ENCODE assay signal across 9 cellular contexts in the genomic region with DNA sequence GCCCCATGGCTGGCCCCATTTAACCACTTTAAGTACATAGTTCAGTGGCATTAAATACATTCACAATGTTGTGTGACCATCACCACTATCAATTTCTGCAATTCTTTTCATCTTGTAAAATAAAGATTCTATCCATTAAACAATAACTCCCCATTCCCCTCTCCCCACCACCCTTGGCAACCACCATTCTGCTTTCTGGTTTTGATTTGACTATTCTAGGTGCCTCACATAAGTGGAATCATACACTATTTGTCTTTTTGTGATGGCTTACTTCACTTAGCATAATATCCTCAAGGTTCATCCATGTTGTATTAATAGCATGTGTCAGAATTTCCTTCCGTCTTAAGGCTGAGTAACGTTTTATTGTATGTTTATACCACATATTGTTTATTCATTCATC. TPM values are rescaled to one million over a fixed set of nuclear protein-coding genes. Genes with fewer than 3 reads are reported as not detected.
"Had no signal": no experiment of that assay in that cellular context is flagged by ENCODE, and none has a peak within 500 bp of the region (broad histone marks: within the 10 kb centered on the region; RNA-seq: fewer than 3 reads in every experiment).

No MANE protein-coding gene starts in this region.

- H2AFZ ChIP-seq: GM23338 had no signal

- DNase-seq: H9, HCEC 1CT, IMR-90, KG1 had no signal

- H3K27ac Mint-ChIP-seq: GM23338, H9 had no signal

- H3K4me3 ChIP-seq: GM23338, K562 had no signal

- H3K4me2 ChIP-seq: GM23338 had no signal

- FAIRE-seq: H1, H54, HTR-8/SVneo, K562 had no signal

- H3K4me3 Mint-ChIP-seq: GM23338, H9 had no signal

- H3K9me3 Mint-ChIP-seq: GM23338, H9 had no signal

- ATAC-seq: GM23338, K562 had no signal

RNA-seq across cellular contexts. Expression of a gene that starts 7.0 kb away (rescaled TPM):
- total RNA-seq: IMR-90 had no signal

RNA-seq across cellular contexts. Expression of a gene that starts 32.4 kb away (rescaled TPM):
- total RNA-seq: H1, H9, IMR-90, K562 had no signal
- polyA plus RNA-seq: GM23338, H1, K562 had no signal
